In genomic region chr11:3000032-3000961, GRCh38 we compare ENCODE assay signal across 8 cellular contexts. TPM values are rescaled to one million over a fixed set of nuclear protein-coding genes. Genes with fewer than 3 reads are reported as not detected.
DNase-seq lines count a peak whose midpoint lies in the region; ATAC-seq, FAIRE-seq and TF ChIP-seq lines count a peak whose summit lies in the region.
"Had no signal": no experiment of that assay in that cellular context is flagged by ENCODE, and none has a peak within 500 bp of the region (broad histone marks: within the 10 kb centered on the region; RNA-seq: fewer than 3 reads in every experiment).

No MANE protein-coding gene starts in this region.

- H3K4me1 ChIP-seq in kidney (ENCODE audit: control insufficient read depth in 1 of 2, insufficient read depth in 1 of 2, low read depth in 1 of 2, low read length in 2 of 2) (peaks cover 22 to 27% of the 10 kb centered on the region in 2 donors), tibial nerve (peaks cover 0 to 32% (median 16%) of the 10 kb centered on the region in 4 donors)

- in situ Hi-C loops in brain microvascular endothelial cell (cut with HindIII; ENCODE audit: low pct_ligation_motif_present, low sequenced_read_pairs) = no loop called here

- H3K27ac ChIP-seq in brain microvascular endothelial cell = no peak overlapping the region
- peak overlapping the region; percentile 84 to 88 for H3K27ac ChIP-seq in kidney (ENCODE audit: low read depth in 2 of 2, low read length in 2 of 2)
- peak overlapping the region; percentile 49 to 93 (median 74) for H3K27ac ChIP-seq in tibial nerve

- no peaks in the 10 kb centered on the region for H3K9me3 ChIP-seq in kidney (ENCODE audit: control insufficient read depth in 1 of 2, low read length in 2 of 2)
- H3K9me3 ChIP-seq in tibial nerve = no peaks in the 10 kb centered on the region

- WGBS in tibial nerve, 2 donors = 44 to 47% methylated on average over 16 to 17 of the region's 17 CpGs

- no peaks in the 10 kb centered on the region for H3K27me3 ChIP-seq in brain microvascular endothelial cell (replicated peaks)
- H3K27me3 ChIP-seq in tibial nerve = no peaks in the 10 kb centered on the region

- DNase-seq in NCI-H2029 treated with DMSO at 0.1 percent for 48 hours (lab: John Stamatoyannopoulos, UW) (peak; percentile 86), brain microvascular endothelial cell (peak; percentile 71), kidney (peak; percentile 95), tibial nerve (ENCODE audit: low spot score in 2 of 2) (no peak), natural killer cell (no peak), NCI-H187 (lab: John Stamatoyannopoulos, UW) (no peak)

- TF ChIP-seq EP300 in tibial nerve (IDR thresholded peaks at IDR 0.05) = peak; percentile 38 to 57

- H3K9me3 Mint-ChIP-seq in natural killer cell = no peaks in the 10 kb centered on the region
- H3K9me3 Mint-ChIP-seq: activated naive CD4-positive, alpha-beta T cell treated with anti-CD3 and anti-CD28 coated beads, Interleukin-2, amount 50 U/mL, for 24 hours had no signal

- no peaks in the 10 kb centered on the region for H3K27me3 Mint-ChIP-seq in natural killer cell (ENCODE audit: low read depth in 2 of 2)
- H3K27me3 Mint-ChIP-seq: activated naive CD4-positive, alpha-beta T cell treated with anti-CD3 and anti-CD28 coated beads, Interleukin-2, amount 50 U/mL, for 24 hours had no signal

- no peak overlapping the region for H3K4me3 Mint-ChIP-seq in natural killer cell
- H3K4me3 Mint-ChIP-seq: activated naive CD4-positive, alpha-beta T cell treated with anti-CD3 and anti-CD28 coated beads, Interleukin-2, amount 50 U/mL, for 24 hours had no signal

- H3K4me3 ChIP-seq in brain microvascular endothelial cell (ENCODE audit: low read depth, low read length) = no peak overlapping the region
- H3K4me3 ChIP-seq in kidney (ENCODE audit: low read length in 2 of 2) = no peak overlapping the region
- no peak overlapping the region for H3K4me3 ChIP-seq in tibial nerve

- TF ChIP-seq CTCF in brain microvascular endothelial cell (IDR thresholded peaks at IDR 0.05; ENCODE audit: low read depth, low read length, missing control alignments) (no peak), kidney (IDR thresholded peaks at IDR 0.05; ENCODE audit: borderline replicate concordance, extremely low read depth, insufficient read depth) (no peak), tibial nerve (IDR thresholded peaks at IDR 0.05) (peak in 1 of 5 experiments; percentile 11), natural killer cell (IDR thresholded peaks at IDR 0.05) (no peak)

- no peak for TF ChIP-seq POLR2A in tibial nerve (IDR thresholded peaks at IDR 0.05)

- H3K36me3 Mint-ChIP-seq in natural killer cell = no peaks in the 10 kb centered on the region

- H3K36me3 ChIP-seq in brain microvascular endothelial cell (replicated peaks) (peaks cover 48% of the 10 kb centered on the region), kidney (ENCODE audit: control insufficient read depth in 1 of 2, insufficient read depth in 2 of 2, low read length in 2 of 2) (peaks cover 2 to 17% of the 10 kb centered on the region in 2 donors), tibial nerve (peaks cover 0 to 59% (median 8%) of the 10 kb centered on the region in 3 donors)

- no peak overlapping the region for H3K27ac Mint-ChIP-seq in natural killer cell

- H3K4me1 Mint-ChIP-seq in natural killer cell = no peaks in the 10 kb centered on the region
- H3K4me1 Mint-ChIP-seq: activated naive CD4-positive, alpha-beta T cell treated with anti-CD3 and anti-CD28 coated beads, Interleukin-2, amount 50 U/mL, for 24 hours had no signal

- intact Hi-C loops in kidney (cut with DNase I) (no loop called here), natural killer cell (cut with micrococcal nuclease) (no loop called here)

- FAIRE-seq in kidney (lab: Jason Lieb, UNC) = peak; percentile 17

- peak overlapping the region in 1 of 2 donors; percentile 28 for H3K9ac ChIP-seq in kidney (ENCODE audit: low read length in 2 of 2)

- ATAC-seq in natural killer cell (no peak), GM18870 (IDR thresholded peaks at IDR 0.05; ENCODE audit: unreplicated experiment) (no peak)

RNA-seq across cellular contexts. Expression of gene NAP1L4, which starts 8.2 kb away (rescaled TPM):
- total RNA-seq in kidney (133 TPM), tibial nerve (100 to 1,000 TPM in 2 of 4 donors, 10 to 100 TPM in 2; 94.3 to 129 (median 111) TPM), natural killer cell (100 to 1,000 TPM; 219 to 244 (median 237) TPM)
- polyA plus RNA-seq in kidney (ENCODE audit: insufficient read depth, low read depth, low replicate concordance) = 120 TPM

RNA-seq across cellular contexts. Expression of gene CARS1, which starts 56.9 kb away (rescaled TPM):
- total RNA-seq in kidney (49.5 TPM), tibial nerve (10 to 100 TPM; 29.3 to 50.4 (median 36.4) TPM), natural killer cell (10 to 100 TPM; 47.9 to 51.3 (median 50.3) TPM)
- polyA plus RNA-seq in kidney (ENCODE audit: insufficient read depth, low read depth, low replicate concordance) = 26.5 TPM

Comparison
In these comparisons a context has a peak if more than half of its experiments do, and no peak if none do; other contexts are left out.
1. DNase-seq: peak in NCI-H2029 treated with DMSO at 0.1 percent for 48 hours (single experiment), brain microvascular endothelial cell (single experiment) and kidney (single experiment); none in tibial nerve (0 of 2), natural killer cell (single experiment) and NCI-H187 (0 of 2).